Comparison of ENCODE assay signal across 8 cellular contexts in the genomic region with DNA sequence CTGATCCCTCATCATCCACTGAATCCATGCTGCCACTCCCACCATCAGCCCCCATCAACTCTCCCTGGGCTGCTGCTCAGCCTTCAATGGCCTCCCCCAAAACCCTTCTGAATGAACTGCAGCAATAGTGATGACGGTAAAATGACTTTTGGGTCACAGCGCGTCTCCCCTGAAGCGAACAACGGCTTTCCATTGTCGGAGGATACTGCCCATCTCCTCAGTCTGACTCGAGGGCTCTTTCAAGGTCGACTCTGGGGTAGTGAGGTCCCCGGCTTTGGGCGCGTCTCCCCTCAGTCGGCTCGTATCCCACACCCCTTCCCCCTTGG. TPM values are rescaled to one million over a fixed set of nuclear protein-coding genes. Genes with fewer than 3 reads are reported as not detected.
DNase-seq lines count a peak whose midpoint lies in the region; ATAC-seq and TF ChIP-seq lines count a peak whose summit lies in the region.

No MANE protein-coding gene starts in this region.

- no peaks in the 10 kb centered on the region for H3K36me3 Mint-ChIP-seq in MCF 10A (ENCODE audit: insufficient read depth, unreplicated experiment)
- no peaks in the 10 kb centered on the region for H3K36me3 Mint-ChIP-seq in mesothelial cell of epicardium

- intact Hi-C loops in heart right ventricle (cut with DNase I) = loop anchor here in 8 of 10 donors (2.0 to 10.0 kb wide), 11 partner anchors 41 to 254 kb away; partner anchors contain the start of gene ZBTB38 (in 1 of the 8)
- intact Hi-C loops in Right ventricle myocardium superior (cut with DNase I) = loop anchor here (2.0 to 10.0 kb wide), 2 partner anchors 54 to 146 kb away; partner anchors contain the start of gene ZBTB38
- intact Hi-C loops in MCF 10A (cut with micrococcal nuclease) = loop anchor here (1.0 to 2.0 kb wide), 3 partner anchors 50 to 250 kb away; no protein-coding TSS in a partner anchor
- intact Hi-C loops in aorta (cut with DNase I) = loop anchor here (2.0 to 5.0 kb wide), 5 partner anchors 46 to 251 kb away; no protein-coding TSS in a partner anchor

- H3K36me3 ChIP-seq in heart right ventricle = no peaks in the 10 kb centered on the region
- H3K36me3 ChIP-seq in aorta (ENCODE audit: control insufficient read depth in 1 of 2, insufficient read depth in 2 of 2, low read length in 1 of 2) = no peaks in the 10 kb centered on the region

- BruUV-seq in MCF 10A (replicated peaks; lab: Mats Ljungman, UMichigan) = TSS peak; percentile 89

- H3K4me3 ChIP-seq in heart right ventricle (peak overlapping the region; percentile 42 to 79 (median 72)), aorta (ENCODE audit: low read length in 2 of 2) (peak overlapping the region; percentile 9 to 27)

- H3K27me3 ChIP-seq in heart right ventricle (no peaks in the 10 kb centered on the region), aorta (ENCODE audit: control insufficient read depth in 1 of 2, insufficient read depth in 2 of 2, low read length in 1 of 2) (no peaks in the 10 kb centered on the region)

- H3K27ac ChIP-seq in heart right ventricle = peak overlapping the region; percentile 19 to 89 (median 86)
- H3K27ac ChIP-seq in aorta (ENCODE audit: low read depth in 1 of 2, low read length in 2 of 2) = no peak overlapping the region

- H3K27ac Mint-ChIP-seq in MCF 10A (ENCODE audit: low read depth, unreplicated experiment) (peak overlapping the region; percentile 85), mesothelial cell of epicardium (peak overlapping the region; percentile 92)

- H3K9me3 ChIP-seq in heart right ventricle (no peaks in the 10 kb centered on the region), aorta (ENCODE audit: control insufficient read depth, low read length) (no peaks in the 10 kb centered on the region)

- CTCF ChIA-PET in MCF 10A (lab: Yijun Ruan, JAX) = interaction anchor here (0.7 to 16.8 kb wide), 15 partner anchors 12 to 250 kb away, joined by 3 to 392 read pairs (median 4); partner anchors contain the start of gene PXYLP1

- peak in 2 of 8 donors; percentile 0 to 49 for ATAC-seq in heart right ventricle
- no peak for ATAC-seq in Right ventricle myocardium superior (ENCODE audit: poor library complexity)
- no peak for ATAC-seq in aorta (ENCODE audit: low FRiP score)
- ATAC-seq in GM18858 (IDR thresholded peaks at IDR 0.05; ENCODE audit: unreplicated experiment) = no peak

- WGBS in heart right ventricle, 2 donors = 11 to 14% methylated on average over 13 of the region's 13 CpGs
- WGBS in aorta, 2 donors = 9 to 12% methylated on average over 13 of the region's 13 CpGs

- POLR2A ChIA-PET in MCF 10A (lab: Yijun Ruan, JAX) = interaction anchor here (0.6 to 1.8 kb wide), 27 partner anchors 8 to 993 kb away, joined by 3 to 26 read pairs (median 4); partner anchors contain the start of genes PXYLP1 and ZBTB38

- TF ChIP-seq CTCF in heart right ventricle (IDR thresholded peaks at IDR 0.05) (no peak), MCF 10A (IDR thresholded peaks at IDR 0.05; ENCODE audit: unreplicated experiment) (no peak), mesothelial cell of epicardium (IDR thresholded peaks at IDR 0.05; ENCODE audit: unreplicated experiment) (no peak)

- no peaks in the 10 kb centered on the region for H3K27me3 Mint-ChIP-seq in MCF 10A (ENCODE audit: insufficient read depth, unreplicated experiment)
- H3K27me3 Mint-ChIP-seq in mesothelial cell of epicardium (ENCODE audit: low read depth) = no peaks in the 10 kb centered on the region

- H3K9me3 Mint-ChIP-seq in MCF 10A (ENCODE audit: unreplicated experiment) = no peaks in the 10 kb centered on the region
- H3K9me3 Mint-ChIP-seq in mesothelial cell of epicardium = no peaks in the 10 kb centered on the region

- peaks cover 7% of the 10 kb centered on the region for H3K4me1 Mint-ChIP-seq in MCF 10A (ENCODE audit: insufficient read depth, unreplicated experiment)
- peaks cover 22% of the 10 kb centered on the region for H3K4me1 Mint-ChIP-seq in mesothelial cell of epicardium

- peaks cover 4 to 26% (median 16%) of the 10 kb centered on the region in 9 donors for H3K4me1 ChIP-seq in heart right ventricle
- no peaks in the 10 kb centered on the region for H3K4me1 ChIP-seq in aorta (ENCODE audit: control insufficient read depth in 1 of 2, insufficient read depth in 2 of 2, low read length in 2 of 2)

- peak overlapping the region; percentile 86 for H3K4me3 Mint-ChIP-seq in MCF 10A (ENCODE audit: unreplicated experiment)
- peak overlapping the region; percentile 97 for H3K4me3 Mint-ChIP-seq in mesothelial cell of epicardium

- no peak for DNase-seq in heart right ventricle
- no peak for DNase-seq in Right ventricle myocardium superior
- DNase-seq in MCF 10A (ENCODE audit: unreplicated experiment) = no peak
- DNase-seq in mesothelial cell of epicardium (ENCODE audit: low spot score in 2 of 2, unreplicated experiment in 2 of 2) = no peak
- DNase-seq in aorta = no peak
- no peak for DNase-seq in NCI-H2227 (lab: John Stamatoyannopoulos, UW; ENCODE audit: unreplicated experiment)
- no peak for DNase-seq in NCI-H2107 treated with DMSO at 0.1 percent for 48 hours (lab: John Stamatoyannopoulos, UW; ENCODE audit: unreplicated experiment)

RNA-seq across cellular contexts. Expression of gene ZBTB38, which starts 57.2 kb away (rescaled TPM):
- total RNA-seq in heart right ventricle (100 to 1,000 TPM in 8 of 10 donors, 10 to 100 TPM in 2; 86.8 to 156 (median 139) TPM), Right ventricle myocardium superior (89.6 TPM), MCF 10A (2022) (168 and 186 TPM in 2 replicates), mesothelial cell of epicardium (44.4 to 46.7 TPM (median 46.3 TPM) in 3 replicates), aorta (100 to 1,000 TPM; 132 to 139 TPM)
- polyA plus RNA-seq in heart right ventricle (10 to 100 TPM; 14.7 to 21.3 TPM), aorta (10 to 100 TPM; 21.2 to 35.8 TPM)

Comparison
In these comparisons a context has a peak if more than half of its experiments do, and no peak if none do; other contexts are left out.
1. H3K27ac ChIP-seq: peak in heart right ventricle (10 of 10); none in aorta (0 of 2).